ENCODE assay signal across 14 cellular contexts in genomic region chrX:71617742-71618141, GRCh38. TPM values are rescaled to one million over a fixed set of nuclear protein-coding genes. Genes with fewer than 3 reads are reported as not detected.
DNase-seq lines count a peak whose midpoint lies in the region; ATAC-seq and TF ChIP-seq lines count a peak whose summit lies in the region.
"Had no signal": no experiment of that assay in that cellular context is flagged by ENCODE, and none has a peak within 500 bp of the region (broad histone marks: within the 10 kb centered on the region; RNA-seq: fewer than 3 reads in every experiment).

No MANE protein-coding gene starts in this region.

- TF ChIP-seq EP300 in upper lobe of left lung (IDR thresholded peaks at IDR 0.05), result no peak

- peak overlapping the region in 3 of 4 donors; percentile 8 to 20 (median 14) for H3K4me3 ChIP-seq in upper lobe of left lung

- peak overlapping the region; percentile 95 for H3K27ac Mint-ChIP-seq in activated T-cell treated with anti-CD3 and anti-CD28 coated beads, Interleukin-2, amount 50 U/mL, for 24 hours
- H3K27ac Mint-ChIP-seq in T-helper 17 cell (peak overlapping the region; percentile 85), MCF 10A (ENCODE audit: low read depth, unreplicated experiment) (no peak overlapping the region)
- H3K27ac Mint-ChIP-seq: type B pancreatic cell had no signal

- H3K27ac ChIP-seq in upper lobe of left lung, result peak overlapping the region in 1 of 4 donors; percentile 14

- TF ChIP-seq CTCF in upper lobe of left lung (IDR thresholded peaks at IDR 0.05) (no peak), MCF 10A (IDR thresholded peaks at IDR 0.05; ENCODE audit: unreplicated experiment) (no peak)

- no peak for TF ChIP-seq POLR2A in upper lobe of left lung (IDR thresholded peaks at IDR 0.05)

- H3K4me3 Mint-ChIP-seq in activated T-cell treated with anti-CD3 and anti-CD28 coated beads, Interleukin-2, amount 50 U/mL, for 24 hours, result peak overlapping the region; percentile 86
- H3K4me3 Mint-ChIP-seq in T-helper 17 cell (peak overlapping the region; percentile 89), MCF 10A (ENCODE audit: unreplicated experiment) (no peak overlapping the region)
- H3K4me3 Mint-ChIP-seq: type B pancreatic cell had no signal

- no peaks in the 10 kb centered on the region for H3K9me3 Mint-ChIP-seq in activated T-cell treated with anti-CD3 and anti-CD28 coated beads, Interleukin-2, amount 50 U/mL, for 24 hours
- H3K9me3 Mint-ChIP-seq in MCF 10A (ENCODE audit: unreplicated experiment), result no peaks in the 10 kb centered on the region
- H3K9me3 Mint-ChIP-seq: type B pancreatic cell had no signal

- H3K4me1 ChIP-seq in upper lobe of left lung, result peaks cover 5 to 11% (median 8%) of the 10 kb centered on the region in 4 donors

- H3K36me3 Mint-ChIP-seq in activated T-cell treated with anti-CD3 and anti-CD28 coated beads, Interleukin-2, amount 50 U/mL, for 24 hours (ENCODE audit: low read depth), result peaks cover 55% of the 10 kb centered on the region
- peaks cover 3% of the 10 kb centered on the region for H3K36me3 Mint-ChIP-seq in T-helper 17 cell (ENCODE audit: low read depth)
- peaks cover 32% of the 10 kb centered on the region for H3K36me3 Mint-ChIP-seq in MCF 10A (ENCODE audit: insufficient read depth, unreplicated experiment)
- H3K36me3 Mint-ChIP-seq: type B pancreatic cell had no signal

- intact Hi-C loops in left colon (cut with DNase I, micrococcal nuclease) (no loop called here), MCF 10A (cut with micrococcal nuclease) (no loop called here)

- CTCF ChIA-PET in HEK293T (lab: Yijun Ruan, JAX), result no interaction called here
- CTCF ChIA-PET in MCF 10A (lab: Yijun Ruan, JAX), result no interaction called here

- H3K27me3 ChIP-seq in upper lobe of left lung, result peaks cover 0 to 4% (median 0%) of the 10 kb centered on the region in 4 donors

- WGBS in upper lobe of left lung, 2 donors, result 59 to 72% methylated on average over 8 of the region's 8 CpGs

- POLR2A ChIA-PET in HEK293T (lab: Yijun Ruan, JAX) (no interaction called here), MCF 10A (lab: Yijun Ruan, JAX) (no interaction called here)

- BruUV-seq in MCF 10A (replicated peaks; lab: Mats Ljungman, UMichigan), result no TSS peak

- H3K27me3 Mint-ChIP-seq in activated T-cell treated with anti-CD3 and anti-CD28 coated beads, Interleukin-2, amount 50 U/mL, for 24 hours, result peaks cover 26% of the 10 kb centered on the region
- H3K27me3 Mint-ChIP-seq in T-helper 17 cell, result no peaks in the 10 kb centered on the region
- no peaks in the 10 kb centered on the region for H3K27me3 Mint-ChIP-seq in MCF 10A (ENCODE audit: insufficient read depth, unreplicated experiment)
- H3K27me3 Mint-ChIP-seq: type B pancreatic cell had no signal

- peaks cover 0 to 14% (median 6%) of the 10 kb centered on the region in 4 donors for H3K36me3 ChIP-seq in upper lobe of left lung

- ATAC-seq in T-helper 17 cell (no peak), left colon (peak; percentile 18), upper lobe of left lung (ENCODE audit: low FRiP score in 2 of 2) (no peak)

- no peak for DNase-seq in activated T-cell treated with anti-CD3 and anti-CD28 coated beads, Interleukin-2, amount 50 U/mL, for 24 hours
- no peak for DNase-seq in activated T-cell treated with anti-CD3 and anti-CD28 coated beads for 4 hours
- no peak for DNase-seq in T-helper 17 cell
- peak in 1 of 2 donors; percentile 35 for DNase-seq in left colon
- DNase-seq in upper lobe of left lung, result no peak
- no peak for DNase-seq in HEK293T (ENCODE audit: extremely low spot score)
- DNase-seq in MCF 10A (ENCODE audit: unreplicated experiment), result no peak
- DNase-seq in NCI-H1436 treated with DMSO at 0.1 percent for 48 hours (lab: John Stamatoyannopoulos, UW), result no peak
- DNase-seq: DMS79, NCI-H2171 treated with DMSO at 0.1 percent for 48 hours had no signal

- peaks cover 75% of the 10 kb centered on the region for H3K4me1 Mint-ChIP-seq in activated T-cell treated with anti-CD3 and anti-CD28 coated beads, Interleukin-2, amount 50 U/mL, for 24 hours (ENCODE audit: low read depth)
- H3K4me1 Mint-ChIP-seq in T-helper 17 cell, result peaks cover 42% of the 10 kb centered on the region
- no peaks in the 10 kb centered on the region for H3K4me1 Mint-ChIP-seq in MCF 10A (ENCODE audit: insufficient read depth, unreplicated experiment)

- H3K9me3 ChIP-seq in T-helper 17 cell (ENCODE audit: control insufficient read depth, low read length, poor library complexity, severe bottlenecking) (no peaks in the 10 kb centered on the region), upper lobe of left lung (no peaks in the 10 kb centered on the region)

TF ChIP-seq in HEK293T, 16 proteins besides CTCF, POLR2A, EP300 and RAD21:
- no peak for TF ChIP-seq LEF1 (IDR thresholded peaks at IDR 0.05; ENCODE audit: borderline replicate concordance)
- no peak for TF ChIP-seq SUZ12 (IDR thresholded peaks at IDR 0.05)
- TF ChIP-seq NFRKB (IDR thresholded peaks at IDR 0.05), result no peak
- no peak for TF ChIP-seq FOXM1 (IDR thresholded peaks at IDR 0.05; ENCODE audit: borderline replicate concordance)

RNA-seq across cellular contexts. Expression of gene CXCR3, which starts 0.6 kb away (rescaled TPM):
- total RNA-seq in T-helper 17 cell (1 to 10 TPM; 3.1 to 5.8 TPM), left colon (1 to 10 TPM; 2.3 to 2.7 TPM), upper lobe of left lung (1 to 10 TPM in 2 of 6 donors, under 1 TPM in 3, not detected in 1; 0.76 to 5.2 (median 0.97) TPM), MCF 10A (2022) (not detected in 2 replicates)
- total RNA-seq: dermis microvascular lymphatic vessel endothelial cell, H1, M059J had no signal

RNA-seq across cellular contexts. Expression of gene GCNA, which starts 39.5 kb away (rescaled TPM):
- total RNA-seq in T-helper 17 cell, result 1 to 10 TPM; 1.2 to 1.3 TPM
- 1 to 10 TPM; 1.1 to 1.2 TPM for total RNA-seq in left colon
- 1 to 10 TPM; 1.1 to 7.3 (median 2.9) TPM for total RNA-seq in upper lobe of left lung
- 3.4 and 3.8 TPM in 2 replicates for total RNA-seq in MCF 10A (2022)
